7 cellular contexts compared by ENCODE assay signal in genomic region chr10:68871731-68872342, GRCh38. TPM values are rescaled to one million over a fixed set of nuclear protein-coding genes. Genes with fewer than 3 reads are reported as not detected.
DNase-seq lines count a peak whose midpoint lies in the region; ATAC-seq and TF ChIP-seq lines count a peak whose summit lies in the region.

No MANE protein-coding gene starts in this region.

- H3K36me3 ChIP-seq in iPS-20b (ENCODE audit: insufficient read depth, low read depth, low read length) (no peaks in the 10 kb centered on the region), tibial nerve (no peaks in the 10 kb centered on the region)

- H3K27ac Mint-ChIP-seq in activated T-helper 17 cell treated with anti-CD3 and anti-CD28 coated beads, Interleukin-2, amount 50 U/mL, for 72 hours = no peak overlapping the region

- H3K9me3 Mint-ChIP-seq in activated T-helper 17 cell treated with anti-CD3 and anti-CD28 coated beads, Interleukin-2, amount 50 U/mL, for 72 hours = no peaks in the 10 kb centered on the region

- DNase-seq in NCI-H1048 (lab: John Stamatoyannopoulos, UW) (peak; percentile 83), SHP77 (lab: John Stamatoyannopoulos, UW) (peak; percentile 45 to 80), tibial nerve (ENCODE audit: low spot score in 2 of 2) (no peak), RWPE1 (ENCODE audit: low spot score) (no peak)
- DNase-seq in activated CD4-positive, alpha-beta T cell treated with anti-CD3 and anti-CD28 coated beads, Interleukin-2, amount 50 U/mL, for 1 hour = no peak

- H3K4me1 Mint-ChIP-seq in activated T-helper 17 cell treated with anti-CD3 and anti-CD28 coated beads, Interleukin-2, amount 50 U/mL, for 72 hours = peaks cover 5% of the 10 kb centered on the region

- no peak overlapping the region for H3K4me3 Mint-ChIP-seq in activated T-helper 17 cell treated with anti-CD3 and anti-CD28 coated beads, Interleukin-2, amount 50 U/mL, for 72 hours

- WGBS in tibial nerve, 2 donors = 22 to 26% methylated on average over 5 of the region's 5 CpGs

- H3K36me3 Mint-ChIP-seq in activated T-helper 17 cell treated with anti-CD3 and anti-CD28 coated beads, Interleukin-2, amount 50 U/mL, for 72 hours (ENCODE audit: low read depth) = no peaks in the 10 kb centered on the region

- no peaks in the 10 kb centered on the region for H3K27me3 Mint-ChIP-seq in activated T-helper 17 cell treated with anti-CD3 and anti-CD28 coated beads, Interleukin-2, amount 50 U/mL, for 72 hours

- H3K27me3 ChIP-seq in iPS-20b (ENCODE audit: insufficient read depth, low read length) (no peaks in the 10 kb centered on the region), tibial nerve (no peaks in the 10 kb centered on the region)

- peak overlapping the region; percentile 43; the same call in 1 of the 2 replicates for H3K4me3 ChIP-seq in iPS-20b (ENCODE audit: low read length)
- H3K4me3 ChIP-seq in tibial nerve = no peak overlapping the region

- no peak for TF ChIP-seq CTCF in tibial nerve (IDR thresholded peaks at IDR 0.05)
- TF ChIP-seq CTCF in RWPE1 (conservative IDR thresholded peaks at IDR 0.05; ENCODE audit: low read depth) = no peak

- TF ChIP-seq POLR2A in tibial nerve (IDR thresholded peaks at IDR 0.05) = no peak

- no peak overlapping the region for H3K27ac ChIP-seq in iPS-20b (ENCODE audit: low read length)
- H3K27ac ChIP-seq in tibial nerve = peak overlapping the region; percentile 2 to 67 (median 45)
- H3K27ac ChIP-seq in RWPE1 = no peak overlapping the region

- H3K9me3 ChIP-seq in iPS-20b (ENCODE audit: insufficient read depth, low read depth, low read length) = peaks cover 15% of the 10 kb centered on the region
- no peaks in the 10 kb centered on the region for H3K9me3 ChIP-seq in tibial nerve

- CTCF ChIA-PET in RWPE1 (lab: Yijun Ruan, JAX) = interaction anchor here (0.8 kb wide), 1 partner anchor 24 kb away, joined by 3 read pairs; no protein-coding TSS in a partner anchor

- H3K9ac ChIP-seq in iPS-20b (ENCODE audit: low read depth, low read length) = peak overlapping the region; percentile 4; the same call in 1 of the 2 replicates

- H3K4me1 ChIP-seq in iPS-20b (ENCODE audit: insufficient read depth, low read length) (peaks cover 23% of the 10 kb centered on the region), tibial nerve (peaks cover 0 to 16% (median 3%) of the 10 kb centered on the region in 4 donors)

- POLR2A ChIA-PET in RWPE1 (lab: Yijun Ruan, JAX; ENCODE audit: low non-redundant PET) = no interaction called here

- no peak for ATAC-seq in activated T-helper 17 cell treated with anti-CD3 and anti-CD28 coated beads, Interleukin-2, amount 50 U/mL, for 72 hours (replicated peaks)

- TF ChIP-seq EP300 in tibial nerve (IDR thresholded peaks at IDR 0.05) = peak in 1 of 2 donors; percentile 34

RNA-seq across cellular contexts. Expression of gene DDX50, which starts 29.3 kb away (rescaled TPM):
- 10 to 100 TPM; 25.9 to 52.7 (median 38.3) TPM for total RNA-seq in tibial nerve
- total RNA-seq in activated T-helper 17 cell treated with anti-CD3 and anti-CD28 coated beads, Interleukin-2, amount 50 U/mL, for 72 hours = 10 to 100 TPM; 48.0 to 66.1 TPM

RNA-seq across cellular contexts. Expression of gene STOX1, which starts 44.5 kb away (rescaled TPM):
- total RNA-seq in tibial nerve = 1 to 10 TPM; 1.2 to 5.7 (median 3.2) TPM
- under 1 TPM; 0.21 to 0.39 TPM for total RNA-seq in activated T-helper 17 cell treated with anti-CD3 and anti-CD28 coated beads, Interleukin-2, amount 50 U/mL, for 72 hours

Comparison
In these comparisons a context has a peak if more than half of its experiments do, and no peak if none do; other contexts are left out.
1. DNase-seq: peak in NCI-H1048 (single experiment) and SHP77 (2 of 2); none in tibial nerve (0 of 2), activated CD4-positive, alpha-beta T cell treated with anti-CD3 and anti-CD28 coated beads, Interleukin-2, amount 50 U/mL, for 1 hour (single experiment) and RWPE1 (single experiment).
2. H3K27ac ChIP-seq: peak in tibial nerve (4 of 4); none in iPS-20b (single experiment) and RWPE1 (single experiment).